ENCODE assay signal across 22 cellular contexts in the genomic region with DNA sequence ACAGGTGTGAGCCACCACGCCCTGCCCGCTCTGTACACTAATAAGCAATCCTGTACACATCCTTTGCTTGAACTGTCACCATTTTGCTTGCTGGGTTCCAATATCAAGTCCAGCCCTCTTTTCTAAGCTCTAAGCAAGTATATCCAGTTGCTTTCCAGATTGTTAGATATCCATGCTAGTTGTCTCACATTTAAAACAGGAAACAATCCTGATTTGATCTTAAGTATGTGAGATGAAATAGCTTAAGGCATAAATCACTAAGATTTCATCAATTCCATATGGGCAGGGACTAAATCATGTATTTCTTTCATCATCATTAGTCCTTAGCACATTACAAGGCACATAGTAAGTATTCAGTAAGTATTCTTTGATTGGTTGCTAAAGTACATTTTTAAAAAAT. TPM values are rescaled to one million over a fixed set of nuclear protein-coding genes. Genes with fewer than 3 reads are reported as not detected.
DNase-seq lines count a peak whose midpoint lies in the region; ATAC-seq and TF ChIP-seq lines count a peak whose summit lies in the region.
"Had no signal": no experiment of that assay in that cellular context is flagged by ENCODE, and none has a peak within 500 bp of the region (broad histone marks: within the 10 kb centered on the region; RNA-seq: fewer than 3 reads in every experiment).

No MANE protein-coding gene starts in this region.

- H3K36me3 Mint-ChIP-seq in activated naive CD4-positive, alpha-beta T cell treated with anti-CD3 and anti-CD28 coated beads, Interleukin-2, amount 50 U/mL, for 24 hours, result peaks cover 9% of the 10 kb centered on the region
- peaks cover 2% of the 10 kb centered on the region for H3K36me3 Mint-ChIP-seq in activated naive CD4-positive, alpha-beta T cell treated with anti-CD3 and anti-CD28 coated beads for 36 hours (ENCODE audit: low read depth)
- peaks cover 13% of the 10 kb centered on the region for H3K36me3 Mint-ChIP-seq in stimulated activated effector memory CD8-positive, alpha-beta T cell treated with anti-CD3 and anti-CD28 coated beads, Interleukin-12 subunit alpha, Interleukin-12 subunit beta, amount 100 ng/mL, for 72 hours

- no peak overlapping the region for H3K27ac Mint-ChIP-seq in activated naive CD4-positive, alpha-beta T cell treated with anti-CD3 and anti-CD28 coated beads, Interleukin-2, amount 50 U/mL, for 24 hours
- no peak overlapping the region for H3K27ac Mint-ChIP-seq in activated naive CD4-positive, alpha-beta T cell treated with anti-CD3 and anti-CD28 coated beads for 36 hours
- H3K27ac Mint-ChIP-seq in stimulated activated effector memory CD8-positive, alpha-beta T cell treated with anti-CD3 and anti-CD28 coated beads, Interleukin-12 subunit alpha, Interleukin-12 subunit beta, amount 100 ng/mL, for 72 hours, result peak overlapping the region; percentile 27

- peaks cover 34% of the 10 kb centered on the region for H4K20me1 ChIP-seq in SK-N-SH (ENCODE audit: insufficient read depth)

- peaks cover 79% of the 10 kb centered on the region for H3K4me1 Mint-ChIP-seq in activated naive CD4-positive, alpha-beta T cell treated with anti-CD3 and anti-CD28 coated beads, Interleukin-2, amount 50 U/mL, for 24 hours
- H3K4me1 Mint-ChIP-seq in activated naive CD4-positive, alpha-beta T cell treated with anti-CD3 and anti-CD28 coated beads for 36 hours (ENCODE audit: low read depth), result peaks cover 55% of the 10 kb centered on the region
- peaks cover 33% of the 10 kb centered on the region for H3K4me1 Mint-ChIP-seq in stimulated activated effector memory CD8-positive, alpha-beta T cell treated with anti-CD3 and anti-CD28 coated beads, Interleukin-12 subunit alpha, Interleukin-12 subunit beta, amount 100 ng/mL, for 72 hours

- no peak overlapping the region for H3K9ac ChIP-seq in SK-N-SH

- no peak for TF ChIP-seq RAD21 in SK-N-SH (IDR thresholded peaks at IDR 0.05; ENCODE audit: low read length)

- no peaks in the 10 kb centered on the region for H3K9me3 ChIP-seq in SK-N-SH
- no peaks in the 10 kb centered on the region for H3K9me3 ChIP-seq in spleen

- no peaks in the 10 kb centered on the region for H3K27me3 Mint-ChIP-seq in activated naive CD4-positive, alpha-beta T cell treated with anti-CD3 and anti-CD28 coated beads, Interleukin-2, amount 50 U/mL, for 24 hours
- H3K27me3 Mint-ChIP-seq in activated naive CD4-positive, alpha-beta T cell treated with anti-CD3 and anti-CD28 coated beads for 36 hours (ENCODE audit: low read depth), result no peaks in the 10 kb centered on the region

- TF ChIP-seq CTCF in SK-N-SH (IDR thresholded peaks at IDR 0.05), result no peak
- no peak for TF ChIP-seq CTCF in spleen (IDR thresholded peaks at IDR 0.05 in 8 of 11, conservative IDR thresholded peaks at IDR 0.05 in 3 of 11)

- H3K4me3 ChIP-seq in SK-N-SH (ENCODE audit: low read depth in 2 of 2, low read length in 1 of 2) (no peak overlapping the region), spleen (no peak overlapping the region)

- no peak for DNase-seq in activated naive CD4-positive, alpha-beta T cell treated with anti-CD3 and anti-CD28 coated beads for 36 hours
- DNase-seq in SK-N-SH (peak; percentile 15), fibroblast of gingiva (ENCODE audit: low read depth) (peak; percentile 30), HPDE6-E6E7 (ENCODE audit: extremely low spot score) (no peak), retina (no peak), spleen (no peak)
- no peak for DNase-seq in stimulated activated effector memory CD8-positive, alpha-beta T cell treated with anti-CD3 and anti-CD28 coated beads, Interleukin-12 subunit alpha, Interleukin-12 subunit beta, amount 100 ng/mL, for 72 hours (ENCODE audit: low spot score in 2 of 2)
- DNase-seq: ACHN, AML-193, C1 segment of cervical spinal cord, DMS53, H7, MV-4-11, NCI-H1105 treated with DMSO at 0.1 percent for 48 hours, NCI-H2081, NCI-H2171, NCI-H524 treated with DMSO at 0.1 percent for 48 hours, SHP77 treated with DMSO at 0.1 percent for 48 hours had no signal

- no peak overlapping the region for H2AFZ ChIP-seq in SK-N-SH (ENCODE audit: low read depth)

- H3K27ac ChIP-seq in SK-N-SH (ENCODE audit: low read depth in 2 of 2, low read length in 1 of 2) (peak overlapping the region in 1 of 2 experiments; percentile 42; a peak in 2 of 4 replicates), spleen (no peak overlapping the region)
- H3K27ac ChIP-seq: 22Rv1, HL-60, RWPE1 had no signal

- H3K9me3 Mint-ChIP-seq in activated naive CD4-positive, alpha-beta T cell treated with anti-CD3 and anti-CD28 coated beads, Interleukin-2, amount 50 U/mL, for 24 hours, result no peaks in the 10 kb centered on the region
- H3K9me3 Mint-ChIP-seq in activated naive CD4-positive, alpha-beta T cell treated with anti-CD3 and anti-CD28 coated beads for 36 hours, result no peaks in the 10 kb centered on the region
- H3K9me3 Mint-ChIP-seq in stimulated activated effector memory CD8-positive, alpha-beta T cell treated with anti-CD3 and anti-CD28 coated beads, Interleukin-12 subunit alpha, Interleukin-12 subunit beta, amount 100 ng/mL, for 72 hours, result no peaks in the 10 kb centered on the region

- H3K4me1 ChIP-seq in SK-N-SH (ENCODE audit: control insufficient read depth in 1 of 2, insufficient read depth in 2 of 2, low read depth in 1 of 2, low read length in 1 of 2), result peaks cover 4 to 14% of the 10 kb centered on the region in 2 experiments; a peak in 3 of 4 replicates
- H3K4me1 ChIP-seq in spleen, result peaks cover 5 to 98% (median 38%) of the 10 kb centered on the region in 6 donors

- peaks cover 0 to 4% of the 10 kb centered on the region in 2 experiments for H3K36me3 ChIP-seq in SK-N-SH (replicated peaks in 1 of 2; ENCODE audit: control insufficient read depth in 1 of 2, insufficient read depth in 2 of 2, low read length in 1 of 2)
- H3K36me3 ChIP-seq in spleen, result peaks cover 0 to 8% (median 0%) of the 10 kb centered on the region in 6 donors

- WGBS in SK-N-SH (ENCODE audit: low lambda C conversion rate), result 83% methylated on average over 1 of the region's 2 CpGs
- 96 to 100% (median 100%) methylated on average over 2 of the region's 2 CpGs for WGBS in spleen, 5 donors

- no peak for ATAC-seq in stimulated activated effector memory CD8-positive, alpha-beta T cell treated with anti-CD3 and anti-CD28 coated beads, Interleukin-12 subunit alpha, Interleukin-12 subunit beta, amount 100 ng/mL, for 72 hours

- TF ChIP-seq EP300 in SK-N-SH (IDR thresholded peaks at IDR 0.05; ENCODE audit: borderline replicate concordance in 1 of 2, low read depth in 1 of 2, low read length in 1 of 2), result no peak

- peak overlapping the region; percentile 11 for H3K4me3 Mint-ChIP-seq in activated naive CD4-positive, alpha-beta T cell treated with anti-CD3 and anti-CD28 coated beads, Interleukin-2, amount 50 U/mL, for 24 hours
- no peak overlapping the region for H3K4me3 Mint-ChIP-seq in activated naive CD4-positive, alpha-beta T cell treated with anti-CD3 and anti-CD28 coated beads for 36 hours
- H3K4me3 Mint-ChIP-seq in stimulated activated effector memory CD8-positive, alpha-beta T cell treated with anti-CD3 and anti-CD28 coated beads, Interleukin-12 subunit alpha, Interleukin-12 subunit beta, amount 100 ng/mL, for 72 hours, result no peak overlapping the region

- peaks cover 18% of the 10 kb centered on the region for H3F3A ChIP-seq in SK-N-SH (replicated peaks; ENCODE audit: insufficient read depth)

- no peak for TF ChIP-seq POLR2A in spleen (IDR thresholded peaks at IDR 0.05)

- CTCF ChIA-PET in activated naive CD4-positive, alpha-beta T cell treated with anti-CD3 and anti-CD28 coated beads for 36 hours (lab: Charles Lee), result interaction anchor here (0.8 to 1.0 kb wide), 2 partner anchors 18 to 20 kb away, joined by 3 to 4 read pairs; no protein-coding TSS in a partner anchor
- CTCF ChIA-PET in SK-N-SH (lab: Yijun Ruan, JAX), result interaction anchor here (1.2 kb wide), 1 partner anchor 28 kb away, joined by 3 read pairs; no protein-coding TSS in a partner anchor

- H3K79me2 ChIP-seq in SK-N-SH (ENCODE audit: insufficient read depth), result peaks cover 99% of the 10 kb centered on the region

- H3K4me2 ChIP-seq in SK-N-SH, result peak overlapping the region; percentile 18; the same call in 1 of the 2 replicates

- H3K27me3 ChIP-seq in SK-N-SH (ENCODE audit: insufficient read depth), result no peaks in the 10 kb centered on the region
- no peaks in the 10 kb centered on the region for H3K27me3 ChIP-seq in spleen (replicated peaks in 1 of 7)

- POLR2A ChIA-PET in SK-N-SH (lab: Yijun Ruan, JAX), result no interaction called here

- no peaks in the 10 kb centered on the region for H3K9me2 ChIP-seq in SK-N-SH

- intact Hi-C loops in activated naive CD4-positive, alpha-beta T cell treated with anti-CD3 and anti-CD28 coated beads for 36 hours (cut with micrococcal nuclease), result no loop called here
- intact Hi-C loops in spleen (cut with DNase I; ENCODE audit: low total_unique reads), result no loop called here

TF ChIP-seq in SK-N-SH, 30 proteins besides CTCF, POLR2A, EP300 and RAD21:
- TF ChIP-seq POLR2AphosphoS5 (IDR thresholded peaks at IDR 0.05; ENCODE audit: low read depth, low read length) (no peak), JUND (IDR thresholded peaks at IDR 0.05) (peak; percentile 33; the same call in 1 of the 2 replicates), FOXM1 (IDR thresholded peaks at IDR 0.05; ENCODE audit: low read depth) (no peak), RCOR1 (IDR thresholded peaks at IDR 0.05; ENCODE audit: low read length) (peak; percentile 36; the same call in 1 of the 2 replicates), RFX5 (IDR thresholded peaks at IDR 0.05; ENCODE audit: low read length) (no peak), TEAD4 (IDR thresholded peaks at IDR 0.05; ENCODE audit: borderline replicate concordance, insufficient read depth) (0 out of 2 replicates have a peak, but pooled peaks have one; percentile 15), GABPA (IDR thresholded peaks at IDR 0.05; ENCODE audit: low read depth) (no peak), TCF12 (IDR thresholded peaks at IDR 0.05) (peak; percentile 75), GATA2 (CRISPR knock-in tag; IDR thresholded peaks at IDR 0.05) (peak; percentile 27; the same call in 1 of the 2 replicates)
- TF ChIP-seq, protein P1, sequence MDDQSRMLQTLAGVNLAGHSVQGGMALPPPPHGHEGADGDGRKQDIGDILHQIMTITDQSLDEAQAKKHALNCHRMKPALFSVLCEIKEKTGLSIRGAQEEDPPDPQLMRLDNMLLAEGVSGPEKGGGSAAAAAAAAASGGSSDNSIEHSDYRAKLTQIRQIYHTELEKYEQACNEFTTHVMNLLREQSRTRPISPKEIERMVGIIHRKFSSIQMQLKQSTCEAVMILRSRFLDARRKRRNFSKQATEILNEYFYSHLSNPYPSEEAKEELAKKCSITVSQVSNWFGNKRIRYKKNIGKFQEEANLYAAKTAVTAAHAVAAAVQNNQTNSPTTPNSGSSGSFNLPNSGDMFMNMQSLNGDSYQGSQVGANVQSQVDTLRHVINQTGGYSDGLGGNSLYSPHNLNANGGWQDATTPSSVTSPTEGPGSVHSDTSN (IDR thresholded peaks at IDR 0.05), result peak; percentile 58

RNA-seq across cellular contexts. Expression of a gene that starts 16.2 kb away (rescaled TPM):
- total RNA-seq in activated naive CD4-positive, alpha-beta T cell treated with anti-CD3 and anti-CD28 coated beads for 36 hours, result 10 to 100 TPM; 86.6 to 92.3 TPM
- polyA plus RNA-seq in SK-N-SH (2012; rRNA removed), result 8.7 and 11.1 TPM in 2 replicates
- polyA plus RNA-seq in SK-N-SH (2012; cell fraction: cytosol; rRNA removed), result 13.5 and 16.8 TPM in 2 replicates
- polyA plus RNA-seq in SK-N-SH (2012; cell fraction: nucleus; rRNA removed), result 8.2 and 15.7 TPM in 2 replicates
- total RNA-seq in spleen, result 100 to 1,000 TPM in 4 of 7 donors, 10 to 100 TPM in 3; 82.7 to 165 (median 101) TPM
- polyA plus RNA-seq in spleen, result 1 to 10 TPM; 7.2 to 9.0 (median 9.0) TPM

Comparison
In these comparisons a context has a peak if more than half of its experiments do, and no peak if none do; other contexts are left out.
1. DNase-seq: peak in SK-N-SH (single experiment) and fibroblast of gingiva (single experiment); none in activated naive CD4-positive, alpha-beta T cell treated with anti-CD3 and anti-CD28 coated beads for 36 hours (single experiment), stimulated activated effector memory CD8-positive, alpha-beta T cell treated with anti-CD3 and anti-CD28 coated beads, Interleukin-12 subunit alpha, Interleukin-12 subunit beta, amount 100 ng/mL, for 72 hours (0 of 2), HPDE6-E6E7 (single experiment), retina (single experiment) and spleen (single experiment).